Comparison of ENCODE assay signal across 33 cellular contexts in genomic region chr2:117019357-117019756, GRCh38.
DNase-seq lines count a peak whose midpoint lies in the region; ATAC-seq, FAIRE-seq and TF ChIP-seq lines count a peak whose summit lies in the region.
"Had no signal": no experiment of that assay in that cellular context is flagged by ENCODE, and none has a peak within 500 bp of the region (broad histone marks: within the 10 kb centered on the region; RNA-seq: fewer than 3 reads in every experiment).

No MANE protein-coding gene starts in this region.

- H2AK5ac ChIP-seq in IMR-90 (ENCODE audit: low read depth, low read length) = no peak overlapping the region

- H3K27ac Mint-ChIP-seq in activated CD8-positive, alpha-beta T cell treated with anti-CD3 and anti-CD28 coated beads, Interleukin-2, amount 10 ng/mL, durations not matched to agents 7 days and 5 days = no peak overlapping the region
- H3K27ac Mint-ChIP-seq: B cell; CD14-positive monocyte; CD4-positive, alpha-beta memory T cell; CD4-positive, alpha-beta T cell; CD4-positive, CD25-positive, alpha-beta regulatory T cell; CD8-positive, alpha-beta memory T cell; CD8-positive, alpha-beta T cell had no signal

- 0% methylated on average over 1 of the region's 1 CpG for WGBS in HepG2 (ENCODE audit: low lambda C conversion rate)
- WGBS in right lobe of liver (ENCODE audit: insufficient coverage, low coverage, low lambda C conversion rate, missing lambda C conversion rate) = 31% methylated on average over 1 of the region's 1 CpG
- no CpG with 5 or more reads among the region's 1 CpG for WGBS in IMR-90 (ENCODE audit: extremely low coverage in 2 of 2, insufficient read length in 1 of 2), 2 experiments

- no peaks in the 10 kb centered on the region for H3K4me1 Mint-ChIP-seq in activated CD8-positive, alpha-beta T cell treated with anti-CD3 and anti-CD28 coated beads, Interleukin-2, amount 10 ng/mL, durations not matched to agents 7 days and 5 days (ENCODE audit: low read depth)
- H3K4me1 Mint-ChIP-seq: B cell; CD14-positive monocyte; CD4-positive, alpha-beta memory T cell; CD4-positive, CD25-positive, alpha-beta regulatory T cell; CD8-positive, alpha-beta memory T cell had no signal

- H3K27ac ChIP-seq in HepG2 (ENCODE audit: extremely low read length, insufficient read depth, low read length) (no peak overlapping the region), right lobe of liver (no peak overlapping the region), IMR-90 (ENCODE audit: insufficient read depth, low read length) (no peak overlapping the region)
- H3K27ac ChIP-seq: 22Rv1; A549; BLaER1; BLaER1 treated with 17β-estradiol and CSF1 and Interleukin-3, amounts not matched to agents 10 nM and 100 nM; C4-2B had no signal

- no peak overlapping the region for H4K5ac ChIP-seq in IMR-90 (ENCODE audit: low read depth, low read length)

- H4K20me1 ChIP-seq in HepG2 (ENCODE audit: insufficient read depth, low read length) (no peaks in the 10 kb centered on the region), IMR-90 (ENCODE audit: insufficient read depth, low read length) (no peaks in the 10 kb centered on the region)
- H4K20me1 ChIP-seq: BLaER1; BLaER1 treated with 17β-estradiol and CSF1 and Interleukin-3, amounts not matched to agents 10 nM and 100 nM had no signal

- H3K4me2 ChIP-seq in HepG2 (ENCODE audit: low read depth, low read length) (no peak overlapping the region), IMR-90 (ENCODE audit: low read depth, low read length) (no peak overlapping the region)
- H3K4me2 ChIP-seq: A549; BLaER1; BLaER1 treated with 17β-estradiol and CSF1 and Interleukin-3, amounts not matched to agents 10 nM and 100 nM had no signal

- H2BK120ac ChIP-seq in IMR-90 (ENCODE audit: low read depth, low read length) = no peak overlapping the region

- H2BK20ac ChIP-seq in IMR-90 (ENCODE audit: low read depth, low read length) = no peak overlapping the region

- H3K4me1 ChIP-seq in HepG2 (ENCODE audit: insufficient read depth, low read length) = no peaks in the 10 kb centered on the region
- no peaks in the 10 kb centered on the region for H3K4me1 ChIP-seq in right lobe of liver
- no peaks in the 10 kb centered on the region for H3K4me1 ChIP-seq in IMR-90 (ENCODE audit: control insufficient read depth, insufficient read depth, low read length)
- H3K4me1 ChIP-seq: A549; BE2C; BLaER1; BLaER1 treated with 17β-estradiol and CSF1 and Interleukin-3, amounts not matched to agents 10 nM and 100 nM; Caco-2 had no signal

- TF ChIP-seq EP300 in HepG2 (IDR thresholded peaks at IDR 0.05; ENCODE audit: low read depth in 2 of 2, low read length in 2 of 2) (no peak), HepG2 (CRISPR knock-in tag; IDR thresholded peaks at IDR 0.05; ENCODE audit: borderline replicate concordance) (no peak)

- H2BK5ac ChIP-seq in IMR-90 (ENCODE audit: low read depth, low read length, poor library complexity, severe bottlenecking) = no peak overlapping the region

- H3K18ac ChIP-seq in IMR-90 (ENCODE audit: low read depth, low read length) = no peak overlapping the region

- no peak for FAIRE-seq in HepG2 (lab: Jason Lieb, UNC)
- FAIRE-seq: A204.1, A549, D721Med had no signal

- H2AFZ ChIP-seq in HepG2 (ENCODE audit: low read length) (no peak overlapping the region), IMR-90 (replicated peaks; ENCODE audit: low read length, poor library complexity) (no peak overlapping the region)

- dilution Hi-C loops in IMR-90 (cut with HindIII; ENCODE audit: low sequenced_read_pairs, unreplicated experiment) = no loop called here

- no peaks in the 10 kb centered on the region for H3K36me3 Mint-ChIP-seq in activated CD8-positive, alpha-beta T cell treated with anti-CD3 and anti-CD28 coated beads, Interleukin-2, amount 10 ng/mL, durations not matched to agents 7 days and 5 days (ENCODE audit: low read depth)
- H3K36me3 Mint-ChIP-seq: CD14-positive monocyte; CD4-positive, alpha-beta memory T cell; CD4-positive, CD25-positive, alpha-beta regulatory T cell; CD8-positive, alpha-beta memory T cell; CD8-positive, alpha-beta T cell had no signal

- TF ChIP-seq CTCF in HepG2 (CRISPR knock-in tag; IDR thresholded peaks at IDR 0.05) = no peak
- no peak for TF ChIP-seq CTCF in right lobe of liver (IDR thresholded peaks at IDR 0.05)
- TF ChIP-seq CTCF in IMR-90 (conservative IDR thresholded peaks at IDR 0.05; ENCODE audit: low read depth, low read length) = no peak

- in situ Hi-C loops in HepG2 (cut with HindIII; ENCODE audit: extremely low pct_ligation_motif_present, low pct_unique_long_range_greater_than_20kb) (no loop called here), IMR-90 (cut with MboI; ENCODE audit: low sequenced_read_pairs) (no loop called here)

- no peaks in the 10 kb centered on the region for H3K36me3 ChIP-seq in HepG2 (replicated peaks in 1 of 2; ENCODE audit: control insufficient read depth in 1 of 2, insufficient read depth in 2 of 2, low read length in 2 of 2)
- no peaks in the 10 kb centered on the region for H3K36me3 ChIP-seq in right lobe of liver
- no peaks in the 10 kb centered on the region for H3K36me3 ChIP-seq in IMR-90 (ENCODE audit: control insufficient read depth, insufficient read depth, low read length)
- H3K36me3 ChIP-seq: BE2C; BLaER1; BLaER1 treated with 17β-estradiol and CSF1 and Interleukin-3, amounts not matched to agents 10 nM and 100 nM had no signal

- no peak overlapping the region for H3K4me3 Mint-ChIP-seq in activated CD8-positive, alpha-beta T cell treated with anti-CD3 and anti-CD28 coated beads, Interleukin-2, amount 10 ng/mL, durations not matched to agents 7 days and 5 days
- H3K4me3 Mint-ChIP-seq: B cell; CD14-positive monocyte; CD4-positive, alpha-beta memory T cell; CD4-positive, alpha-beta T cell; CD4-positive, CD25-positive, alpha-beta regulatory T cell; CD8-positive, alpha-beta memory T cell; CD8-positive, alpha-beta T cell had no signal

- intact Hi-C loops in HepG2 (cut with micrococcal nuclease; ENCODE audit: unreplicated experiment) (no loop called here), right lobe of liver (cut with DNase I) (no loop called here), IMR-90 (cut with micrococcal nuclease) (no loop called here)

- DNase-seq in HepG2 (ENCODE audit: low spot score) (no peak), right lobe of liver (no peak), IMR-90 (no peak)
- DNase-seq in activated CD8-positive, alpha-beta T cell treated with anti-CD3 and anti-CD28 coated beads, Interleukin-2, amount 10 ng/mL, durations not matched to agents 7 days and 5 days = no peak
- DNase-seq: 8988T; ACHN; AML-193; BE2C; C1 segment of cervical spinal cord; Caco-2; Calu3; CD4-positive, alpha-beta memory T cell; CD4-positive, alpha-beta T cell; CD4-positive, CD25-positive, alpha-beta regulatory T cell; CD8-positive, alpha-beta memory T cell; CD8-positive, alpha-beta T cell; COR-L47; DMS 273 treated with DMSO at 0.1 percent for 48 hours; DMS153; DMS53; DMS79; DMS79 treated with DMSO at 0.1 percent for 48 hours; DND-41; EL had no signal

- TF ChIP-seq POLR2A in HepG2 (IDR thresholded peaks at IDR 0.05; ENCODE audit: insufficient read depth in 1 of 2, low read depth in 2 of 2, low read length in 2 of 2) (no peak), right lobe of liver (IDR thresholded peaks at IDR 0.05) (no peak), IMR-90 (IDR thresholded peaks at IDR 0.05; ENCODE audit: low read depth, low read length) (no peak)

- H3K9ac ChIP-seq in HepG2 (ENCODE audit: insufficient read depth, low read depth, low read length) = no peak overlapping the region
- H3K9ac ChIP-seq in IMR-90 (ENCODE audit: low read depth, low read length) = no peak overlapping the region
- H3K9ac ChIP-seq: BLaER1; BLaER1 treated with 17β-estradiol and CSF1 and Interleukin-3, amounts not matched to agents 10 nM and 100 nM had no signal

- no peaks in the 10 kb centered on the region for H3K9me1 ChIP-seq in IMR-90 (ENCODE audit: insufficient read depth, low read length)

- POLR2A ChIA-PET in HepG2 (lab: Yijun Ruan, JAX) (no interaction called here), IMR-90 (lab: Charles Lee; ENCODE audit: unreplicated experiment) (no interaction called here)
- POLR2A ChIA-PET in activated CD8-positive, alpha-beta T cell treated with anti-CD3 and anti-CD28 coated beads, Interleukin-2, amount 10 ng/mL, durations not matched to agents 7 days and 5 days (lab: Charles Lee) = no interaction called here

- CTCF ChIA-PET in HepG2 (lab: Yijun Ruan, JAX; ENCODE audit: low intra/inter-chr PET ratio, low total read pairs) = no interaction called here
- CTCF ChIA-PET in IMR-90 (lab: Yijun Ruan, JAX) = no interaction called here
- CTCF ChIA-PET in activated CD8-positive, alpha-beta T cell treated with anti-CD3 and anti-CD28 coated beads, Interleukin-2, amount 10 ng/mL, durations not matched to agents 7 days and 5 days (lab: Charles Lee) = no interaction called here

- H3K9me3 ChIP-seq in HepG2 (ENCODE audit: low read length) = peaks cover 28% of the 10 kb centered on the region
- no peaks in the 10 kb centered on the region for H3K9me3 ChIP-seq in right lobe of liver
- no peaks in the 10 kb centered on the region for H3K9me3 ChIP-seq in IMR-90 (ENCODE audit: control insufficient read depth, insufficient read depth, low read length)
- H3K9me3 ChIP-seq: A549; BE2C; BLaER1; BLaER1 treated with 17β-estradiol and CSF1 and Interleukin-3, amounts not matched to agents 10 nM and 100 nM; Caco-2 had no signal

- BruUV-seq in HepG2 (replicated peaks; lab: Mats Ljungman, UMichigan) (no TSS peak), IMR-90 (replicated peaks; lab: Mats Ljungman, UMichigan) (no TSS peak)

- no peak overlapping the region for H3K23ac ChIP-seq in IMR-90 (ENCODE audit: low read depth, low read length)

- H3K9me3 Mint-ChIP-seq in activated CD8-positive, alpha-beta T cell treated with anti-CD3 and anti-CD28 coated beads, Interleukin-2, amount 10 ng/mL, durations not matched to agents 7 days and 5 days (ENCODE audit: insufficient read depth) = no peaks in the 10 kb centered on the region

- no peak overlapping the region for H2BK15ac ChIP-seq in IMR-90 (ENCODE audit: low read depth, low read length)

- H3K27me3 Mint-ChIP-seq in activated CD8-positive, alpha-beta T cell treated with anti-CD3 and anti-CD28 coated beads, Interleukin-2, amount 10 ng/mL, durations not matched to agents 7 days and 5 days (ENCODE audit: low read depth) = no peaks in the 10 kb centered on the region
- H3K27me3 Mint-ChIP-seq: B cell; CD4-positive, alpha-beta memory T cell; CD4-positive, alpha-beta T cell; CD4-positive, CD25-positive, alpha-beta regulatory T cell; CD8-positive, alpha-beta memory T cell had no signal

- TF ChIP-seq RAD21 in HepG2 (CRISPR knock-in tag; IDR thresholded peaks at IDR 0.05) = no peak
- TF ChIP-seq RAD21 in IMR-90 (IDR thresholded peaks at IDR 0.05; ENCODE audit: low read length) = no peak

- no peak overlapping the region for H3K14ac ChIP-seq in IMR-90 (replicated peaks; ENCODE audit: low read depth, low read length)

- no peak overlapping the region for H4K8ac ChIP-seq in IMR-90 (ENCODE audit: low read depth in 2 of 2, low read length in 2 of 2)

- H3K27me3 ChIP-seq in HepG2 (ENCODE audit: control insufficient read depth in 1 of 2, insufficient read depth in 2 of 2, low read length in 2 of 2) (no peaks in the 10 kb centered on the region), right lobe of liver (no peaks in the 10 kb centered on the region), IMR-90 (ENCODE audit: control insufficient read depth, insufficient read depth, low read length) (no peaks in the 10 kb centered on the region)
- H3K27me3 ChIP-seq: BE2C; BLaER1; BLaER1 treated with 17β-estradiol and CSF1 and Interleukin-3, amounts not matched to agents 10 nM and 100 nM had no signal

- no peak overlapping the region for H3K56ac ChIP-seq in IMR-90 (ENCODE audit: extremely low read depth, insufficient read depth, low read length)

- H3K4me3 ChIP-seq in HepG2 (replicated peaks in 1 of 3; ENCODE audit: insufficient read depth in 1 of 3, low read depth in 2 of 3, low read length in 3 of 3) (no peak overlapping the region), right lobe of liver (no peak overlapping the region), IMR-90 (ENCODE audit: insufficient read depth, low read depth, low read length) (no peak overlapping the region)
- H3K4me3 ChIP-seq: A549; BLaER1; BLaER1 treated with 17β-estradiol and CSF1 and Interleukin-3, amounts not matched to agents 10 nM and 100 nM had no signal

- H3K4ac ChIP-seq in IMR-90 (ENCODE audit: low read depth, low read length) = no peak overlapping the region

- no peak overlapping the region for H2AK9ac ChIP-seq in IMR-90 (replicated peaks; ENCODE audit: low read depth, low read length, poor library complexity)

- H4K91ac ChIP-seq in IMR-90 (ENCODE audit: insufficient read depth, low read depth, low read length) = no peak overlapping the region

- ATAC-seq in HepG2 (no peak), right lobe of liver (no peak), IMR-90 (ENCODE audit: low read depth) (no peak)
- no peak for ATAC-seq in activated CD8-positive, alpha-beta T cell treated with anti-CD3 and anti-CD28 coated beads, Interleukin-2, amount 10 ng/mL, durations not matched to agents 7 days and 5 days
- ATAC-seq: A549; CD8-positive, alpha-beta T cell had no signal

- no peaks in the 10 kb centered on the region for H3K79me2 ChIP-seq in HepG2 (ENCODE audit: insufficient read depth, low read length)

- H3K79me1 ChIP-seq in IMR-90 (ENCODE audit: low read depth in 1 of 2, low read length in 2 of 2) = no peaks in the 10 kb centered on the region
